1 cellular context compared by ENCODE assay signal in genomic region chr16:85302018-85302847, GRCh38.
A peak's percentile ranks its signal among the peaks of the same experiment; 100 is the strongest.
TF ChIP-seq lines count a peak whose summit lies in the region.

No MANE protein-coding gene starts in this region.

TF ChIP-seq in K562, 482 proteins besides CTCF, POLR2A, EP300 and RAD21 (continued from another document and continues in another):
- TF ChIP-seq POU5F1 (IDR thresholded peaks at IDR 0.05; ENCODE audit: borderline replicate concordance, low read depth, low read length, partially characterized antibody) (peak; percentile 29), FOSL1 (tag; conservative IDR thresholded peaks at IDR 0.05) (peak; percentile 99), SP2 (IDR thresholded peaks at IDR 0.05; ENCODE audit: extremely low read depth, low read depth, low read length, poor library complexity, severe bottlenecking) (no peak), SFPQ (IDR thresholded peaks at IDR 0.05; ENCODE audit: low read depth, low read length) (no peak), ZNF212 (CRISPR knock-in tag; IDR thresholded peaks at IDR 0.05) (no peak), GTF3C2 (IDR thresholded peaks at IDR 0.05; ENCODE audit: borderline replicate concordance, extremely low read depth, insufficient read length) (no peak), RBM39 (optimal IDR thresholded peaks at IDR 0.05; ENCODE audit: low read depth, low read length) (no peak), THRAP3 (IDR thresholded peaks at IDR 0.05; ENCODE audit: borderline replicate concordance) (no peak), FOXM1 (IDR thresholded peaks at IDR 0.05; ENCODE audit: low read depth) (peak; percentile 59), FOXM1 (CRISPR knock-in tag; IDR thresholded peaks at IDR 0.05; ENCODE audit: low read depth) (no peak), DMBX1 (CRISPR knock-in tag; IDR thresholded peaks at IDR 0.05; ENCODE audit: borderline replicate concordance) (peak; percentile 65), SMC3 (conservative IDR thresholded peaks at IDR 0.05; ENCODE audit: insufficient read depth, low read depth, low read length) (0 out of 2 replicates have a peak, but pooled peaks have one; percentile 12), TEAD1 (CRISPR knock-in tag; IDR thresholded peaks at IDR 0.05) (peak in 1 of 2 experiments; percentile 75; a peak in 3 of 4 replicates), ZNF282 (CRISPR knock-in tag; IDR thresholded peaks at IDR 0.05) (no peak), MCM2 (IDR thresholded peaks at IDR 0.05; ENCODE audit: low read depth) (no peak), RHOXF2B (CRISPR knock-in tag; conservative IDR thresholded peaks at IDR 0.05) (no peak), GABPB2 (CRISPR knock-in tag; conservative IDR thresholded peaks at IDR 0.05) (no peak), RAD51 (IDR thresholded peaks at IDR 0.05; ENCODE audit: borderline replicate concordance, low read depth) (no peak), ZNF444 (CRISPR knock-in tag; IDR thresholded peaks at IDR 0.05) (no peak), KDM1A (IDR thresholded peaks at IDR 0.05) (peak; percentile 86), RBFOX2 (IDR thresholded peaks at IDR 0.05; ENCODE audit: low read depth, low read length) (no peak), SOX6 (IDR thresholded peaks at IDR 0.05) (peak; percentile 78), IRF1 (CRISPR knock-in tag; IDR thresholded peaks at IDR 0.05; ENCODE audit: borderline replicate concordance) (no peak), JUND (IDR thresholded peaks at IDR 0.05; ENCODE audit: borderline replicate concordance, low read depth, low read length) (peak; percentile 99), JUND (tag; IDR thresholded peaks at IDR 0.05; ENCODE audit: borderline replicate concordance, low read depth, low read length) (peak; percentile 97), ZBTB26 (CRISPR knock-in tag; IDR thresholded peaks at IDR 0.05) (0 out of 2 replicates have a peak, but pooled peaks have one; percentile 63), KAT7 (CRISPR knock-in tag; IDR thresholded peaks at IDR 0.05; ENCODE audit: borderline replicate concordance) (peak; percentile 81), KDM5B (IDR thresholded peaks at IDR 0.05; ENCODE audit: insufficient replicate concordance, low read depth, low read length) (no peak), UBTF (IDR thresholded peaks at IDR 0.05; ENCODE audit: borderline replicate concordance in 1 of 2, low read depth in 2 of 2, low read length in 2 of 2) (0 out of 4 replicates have a peak, but pooled peaks of 1 of the 2 experiments have one; percentile 9), TAF15 (IDR thresholded peaks at IDR 0.05; ENCODE audit: low read depth, low read length) (no peak), HLTF (IDR thresholded peaks at IDR 0.05) (no peak), ETS1 (conservative IDR thresholded peaks at IDR 0.05; ENCODE audit: control insufficient read depth, low read depth, low read length) (no peak; the same call in 1 of the 2 replicates), XRCC4 (IDR thresholded peaks at IDR 0.05; ENCODE audit: extremely low read depth, insufficient read depth, insufficient read length) (no peak), SMAD1 (IDR thresholded peaks at IDR 0.05; ENCODE audit: low read depth, low read length, partially characterized antibody) (no peak), ZNF551 (CRISPR knock-in tag; IDR thresholded peaks at IDR 0.05) (no peak), MYNN (IDR thresholded peaks at IDR 0.05) (0 out of 2 replicates have a peak, but pooled peaks have one; percentile 33), MYNN (CRISPR knock-in tag; IDR thresholded peaks at IDR 0.05) (no peak), NCOA1 (IDR thresholded peaks at IDR 0.05; ENCODE audit: low read depth) (peak; percentile 67; the same call in 1 of the 2 replicates), SRSF3 (IDR thresholded peaks at IDR 0.05; ENCODE audit: insufficient read depth, low read length) (no peak), ZNF143 (CRISPR knock-in tag; IDR thresholded peaks at IDR 0.05) (no peak; the same call in 1 of the 2 replicates), FOXK1 (CRISPR knock-in tag; IDR thresholded peaks at IDR 0.05; ENCODE audit: borderline replicate concordance) (no peak), MAFG (tag; conservative IDR thresholded peaks at IDR 0.05) (no peak), RBM17 (IDR thresholded peaks at IDR 0.05; ENCODE audit: borderline replicate concordance, low read depth, low read length) (no peak), DLX4 (CRISPR knock-in tag; IDR thresholded peaks at IDR 0.05) (no peak)
- TF ChIP-seq, protein P1, sequence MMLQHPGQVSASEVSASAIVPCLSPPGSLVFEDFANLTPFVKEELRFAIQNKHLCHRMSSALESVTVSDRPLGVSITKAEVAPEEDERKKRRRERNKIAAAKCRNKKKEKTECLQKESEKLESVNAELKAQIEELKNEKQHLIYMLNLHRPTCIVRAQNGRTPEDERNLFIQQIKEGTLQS (IDR thresholded peaks at IDR 0.05), result peak; percentile 92
- TF ChIP-seq, protein P1 (CRISPR knock-in tag; conservative IDR thresholded peaks at IDR 0.05), result peak; percentile 88
- TF ChIP-seq, protein P2, sequence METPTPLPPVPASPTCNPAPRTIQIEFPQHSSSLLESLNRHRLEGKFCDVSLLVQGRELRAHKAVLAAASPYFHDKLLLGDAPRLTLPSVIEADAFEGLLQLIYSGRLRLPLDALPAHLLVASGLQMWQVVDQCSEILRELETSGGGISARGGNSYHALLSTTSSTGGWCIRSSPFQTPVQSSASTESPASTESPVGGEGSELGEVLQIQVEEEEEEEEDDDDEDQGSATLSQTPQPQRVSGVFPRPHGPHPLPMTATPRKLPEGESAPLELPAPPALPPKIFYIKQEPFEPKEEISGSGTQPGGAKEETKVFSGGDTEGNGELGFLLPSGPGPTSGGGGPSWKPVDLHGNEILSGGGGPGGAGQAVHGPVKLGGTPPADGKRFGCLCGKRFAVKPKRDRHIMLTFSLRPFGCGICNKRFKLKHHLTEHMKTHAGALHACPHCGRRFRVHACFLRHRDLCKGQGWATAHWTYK (CRISPR knock-in tag; IDR thresholded peaks at IDR 0.05), result 0 out of 2 replicates have a peak, but pooled peaks have one; percentile 46
- TF ChIP-seq, protein P3, sequence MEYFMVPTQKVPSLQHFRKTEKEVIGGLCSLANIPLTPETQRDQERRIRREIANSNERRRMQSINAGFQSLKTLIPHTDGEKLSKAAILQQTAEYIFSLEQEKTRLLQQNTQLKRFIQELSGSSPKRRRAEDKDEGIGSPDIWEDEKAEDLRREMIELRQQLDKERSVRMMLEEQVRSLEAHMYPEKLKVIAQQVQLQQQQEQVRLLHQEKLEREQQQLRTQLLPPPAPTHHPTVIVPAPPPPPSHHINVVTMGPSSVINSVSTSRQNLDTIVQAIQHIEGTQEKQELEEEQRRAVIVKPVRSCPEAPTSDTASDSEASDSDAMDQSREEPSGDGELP (CRISPR knock-in tag; IDR thresholded peaks at IDR 0.05; ENCODE audit: borderline replicate concordance), result peak; percentile 84
- TF ChIP-seq, protein P4, sequence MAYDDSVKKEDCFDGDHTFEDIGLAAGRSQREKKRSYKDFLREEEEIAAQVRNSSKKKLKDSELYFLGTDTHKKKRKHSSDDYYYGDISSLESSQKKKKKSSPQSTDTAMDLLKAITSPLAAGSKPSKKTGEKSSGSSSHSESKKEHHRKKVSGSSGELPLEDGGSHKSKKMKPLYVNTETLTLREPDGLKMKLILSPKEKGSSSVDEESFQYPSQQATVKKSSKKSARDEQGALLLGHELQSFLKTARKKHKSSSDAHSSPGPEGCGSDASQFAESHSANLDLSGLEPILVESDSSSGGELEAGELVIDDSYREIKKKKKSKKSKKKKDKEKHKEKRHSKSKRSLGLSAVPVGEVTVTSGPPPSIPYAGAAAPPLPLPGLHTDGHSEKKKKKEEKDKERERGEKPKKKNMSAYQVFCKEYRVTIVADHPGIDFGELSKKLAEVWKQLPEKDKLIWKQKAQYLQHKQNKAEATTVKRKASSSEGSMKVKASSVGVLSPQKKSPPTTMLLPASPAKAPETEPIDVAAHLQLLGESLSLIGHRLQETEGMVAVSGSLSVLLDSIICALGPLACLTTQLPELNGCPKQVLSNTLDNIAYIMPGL (CRISPR knock-in tag; IDR thresholded peaks at IDR 0.05), result no peak
